ENCODE assay signal across 17 cellular contexts in the genomic region with DNA sequence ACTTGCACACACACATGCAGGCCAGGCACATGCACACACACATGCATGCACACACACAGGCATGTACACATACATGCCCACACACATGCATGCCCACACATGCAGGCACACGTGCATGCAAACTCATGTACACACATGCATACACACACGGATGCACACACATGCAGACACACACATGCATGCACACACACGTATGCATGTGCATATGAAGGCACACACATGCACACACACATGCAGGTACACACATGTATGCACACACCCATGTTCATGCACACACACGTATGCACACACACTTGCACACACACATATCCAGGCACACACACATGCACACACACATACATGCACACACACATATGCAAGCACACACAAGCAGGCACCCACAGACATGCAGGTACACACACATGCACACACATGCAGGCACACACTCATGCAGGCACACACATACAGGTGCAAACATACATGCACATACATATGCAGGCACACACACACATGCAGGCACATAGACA.
DNase-seq lines count a peak whose midpoint lies in the region; ATAC-seq, FAIRE-seq and TF ChIP-seq lines count a peak whose summit lies in the region.
"Had no signal": no experiment of that assay in that cellular context is flagged by ENCODE, and none has a peak within 500 bp of the region (broad histone marks: within the 10 kb centered on the region; RNA-seq: fewer than 3 reads in every experiment).

No MANE protein-coding gene starts in this region.

- H3K9me3 ChIP-seq in IMR-90 (ENCODE audit: control insufficient read depth, insufficient read depth, low read length) (no peaks in the 10 kb centered on the region), neural progenitor cell (ENCODE audit: low read depth) (no peaks in the 10 kb centered on the region)
- H3K9me3 ChIP-seq: A549, BE2C, Caco-2 had no signal

- H3K27me3 ChIP-seq in IMR-90 (ENCODE audit: control insufficient read depth, insufficient read depth, low read length) (no peaks in the 10 kb centered on the region; the same call in 1 of the 2 replicates), bronchial epithelial cell (ENCODE audit: control insufficient read depth, insufficient read depth, low read length) (no peaks in the 10 kb centered on the region), neural progenitor cell (no peaks in the 10 kb centered on the region)
- H3K27me3 ChIP-seq: BE2C had no signal

- H3K4me3 Mint-ChIP-seq in neural progenitor cell: no peak overlapping the region
- H3K4me3 Mint-ChIP-seq in activated T-cell treated with anti-CD3 and anti-CD28 coated beads, Interleukin-2, amount 50 U/mL, for 4 hours: no peak overlapping the region
- H3K4me3 Mint-ChIP-seq: CD8-positive, alpha-beta memory T cell; IgD-negative memory B cell had no signal

- no peak overlapping the region for H2BK5ac ChIP-seq in IMR-90 (ENCODE audit: low read depth, low read length, poor library complexity, severe bottlenecking)

- H3K9ac ChIP-seq in IMR-90 (ENCODE audit: low read depth, low read length) (no peak overlapping the region), neural progenitor cell (no peak overlapping the region)

- no peak overlapping the region for H4K91ac ChIP-seq in IMR-90 (ENCODE audit: insufficient read depth, low read depth, low read length)

- TF ChIP-seq CTCF in IMR-90 (conservative IDR thresholded peaks at IDR 0.05; ENCODE audit: low read depth, low read length): no peak
- TF ChIP-seq CTCF in bronchial epithelial cell (IDR thresholded peaks at IDR 0.05; ENCODE audit: insufficient read depth, low read length, severe bottlenecking): no peak
- no peak for TF ChIP-seq CTCF in neural progenitor cell (IDR thresholded peaks at IDR 0.05)

- H3K36me3 Mint-ChIP-seq in neural progenitor cell: peaks cover 2% of the 10 kb centered on the region
- no peaks in the 10 kb centered on the region for H3K36me3 Mint-ChIP-seq in activated T-cell treated with anti-CD3 and anti-CD28 coated beads, Interleukin-2, amount 50 U/mL, for 4 hours (ENCODE audit: insufficient read depth)
- H3K36me3 Mint-ChIP-seq: CD8-positive, alpha-beta memory T cell; IgD-negative memory B cell had no signal

- H3K56ac ChIP-seq in IMR-90 (ENCODE audit: extremely low read depth, insufficient read depth, low read length): no peak overlapping the region

- dilution Hi-C loops in IMR-90 (cut with HindIII; ENCODE audit: low sequenced_read_pairs, unreplicated experiment): no loop called here

- no peaks in the 10 kb centered on the region for H3K79me1 ChIP-seq in IMR-90 (ENCODE audit: low read depth in 1 of 2, low read length in 2 of 2)

- no peak overlapping the region for H2BK20ac ChIP-seq in IMR-90 (ENCODE audit: low read depth, low read length)

- intact Hi-C loops in IMR-90 (cut with micrococcal nuclease): no loop called here

- H3K4me3 ChIP-seq in IMR-90 (ENCODE audit: insufficient read depth, low read depth, low read length) (no peak overlapping the region), bronchial epithelial cell (ENCODE audit: low read depth, low read length) (no peak overlapping the region), neural progenitor cell (no peak overlapping the region)
- H3K4me3 ChIP-seq: A549 had no signal

- DNase-seq in IMR-90 (no peak), bronchial epithelial cell (ENCODE audit: low read depth) (no peak), neural progenitor cell (ENCODE audit: low spot score) (no peak)
- DNase-seq in activated T-cell treated with anti-CD3 and anti-CD28 coated beads, Interleukin-2, amount 50 U/mL, for 4 hours: no peak
- DNase-seq in central memory CD4-positive, alpha-beta T cell: no peak
- DNase-seq: BE2C; Caco-2; CD8-positive, alpha-beta memory T cell; DND-41; GDM1 had no signal

- H3K27ac ChIP-seq in IMR-90 (ENCODE audit: insufficient read depth, low read length) (no peak overlapping the region), neural progenitor cell (no peak overlapping the region)
- H3K27ac ChIP-seq: A549, HL-60 had no signal

- no peak for TF ChIP-seq POLR2A in IMR-90 (IDR thresholded peaks at IDR 0.05; ENCODE audit: low read depth, low read length)

- H3K23ac ChIP-seq in IMR-90 (ENCODE audit: low read depth, low read length): no peak overlapping the region

- no peak overlapping the region for H2AK5ac ChIP-seq in IMR-90 (ENCODE audit: low read depth, low read length)

- H2AFZ ChIP-seq in IMR-90 (replicated peaks; ENCODE audit: low read length, poor library complexity) (peak overlapping the region; percentile 8), neural progenitor cell (replicated peaks) (no peak overlapping the region)

- no peak overlapping the region for H3K18ac ChIP-seq in IMR-90 (ENCODE audit: low read depth, low read length)

- H2AK9ac ChIP-seq in IMR-90 (replicated peaks; ENCODE audit: low read depth, low read length, poor library complexity): no peak overlapping the region

- H3K27ac Mint-ChIP-seq in neural progenitor cell: peak overlapping the region; percentile 25
- H3K27ac Mint-ChIP-seq: CD8-positive, alpha-beta memory T cell; IgD-negative memory B cell had no signal

- H3K9me1 ChIP-seq in IMR-90 (ENCODE audit: insufficient read depth, low read length): peaks cover 6% of the 10 kb centered on the region; the same call in 1 of the 2 replicates

- in situ Hi-C loops in IMR-90 (cut with MboI; ENCODE audit: low sequenced_read_pairs): no loop called here

- no peak for TF ChIP-seq RAD21 in IMR-90 (IDR thresholded peaks at IDR 0.05; ENCODE audit: low read length)

- ATAC-seq in IMR-90 (ENCODE audit: low read depth) (no peak), GM21390 (IDR thresholded peaks at IDR 0.05; ENCODE audit: unreplicated experiment) (no peak)
- ATAC-seq in activated T-cell treated with anti-CD3 and anti-CD28 coated beads, Interleukin-2, amount 50 U/mL, for 4 hours: no peak
- ATAC-seq: A549, HCT116 had no signal

- H3K4me1 ChIP-seq in IMR-90 (ENCODE audit: control insufficient read depth, insufficient read depth, low read length) (no peaks in the 10 kb centered on the region; the same call in 1 of the 2 replicates), neural progenitor cell (peaks cover 38% of the 10 kb centered on the region)
- H3K4me1 ChIP-seq: A549, BE2C, Caco-2 had no signal

- no peak overlapping the region for H4K8ac ChIP-seq in IMR-90 (ENCODE audit: low read depth in 2 of 2, low read length in 2 of 2)

- no peak overlapping the region for H2BK120ac ChIP-seq in IMR-90 (ENCODE audit: low read depth, low read length)

- no peak overlapping the region for H3K4ac ChIP-seq in IMR-90 (ENCODE audit: low read depth, low read length)

- H4K5ac ChIP-seq in IMR-90 (ENCODE audit: low read depth, low read length): no peak overlapping the region

- H3K9me3 Mint-ChIP-seq in neural progenitor cell: peaks cover 3% of the 10 kb centered on the region
- H3K9me3 Mint-ChIP-seq in activated T-cell treated with anti-CD3 and anti-CD28 coated beads, Interleukin-2, amount 50 U/mL, for 4 hours: no peaks in the 10 kb centered on the region

- no peak overlapping the region for H3K14ac ChIP-seq in IMR-90 (replicated peaks; ENCODE audit: low read depth, low read length)

- peaks cover 26% of the 10 kb centered on the region for H3F3A ChIP-seq in neural progenitor cell (ENCODE audit: low read depth)

- H3K79me2 ChIP-seq in neural progenitor cell (ENCODE audit: low read depth): no peaks in the 10 kb centered on the region

- H4K20me1 ChIP-seq in IMR-90 (ENCODE audit: insufficient read depth, low read length): no peaks in the 10 kb centered on the region
- H4K20me1 ChIP-seq in neural progenitor cell (ENCODE audit: low read depth): no peaks in the 10 kb centered on the region

- no peak overlapping the region for H2BK15ac ChIP-seq in IMR-90 (ENCODE audit: low read depth, low read length)

- peaks cover 6% of the 10 kb centered on the region for H3K27me3 Mint-ChIP-seq in neural progenitor cell (ENCODE audit: insufficient read depth, low read depth)
- H3K27me3 Mint-ChIP-seq in activated T-cell treated with anti-CD3 and anti-CD28 coated beads, Interleukin-2, amount 50 U/mL, for 4 hours (ENCODE audit: low read depth): peaks cover 4% of the 10 kb centered on the region
- H3K27me3 Mint-ChIP-seq: IgD-negative memory B cell had no signal

- peak; percentile 89 for FAIRE-seq in bronchial epithelial cell (lab: Jason Lieb, UNC)
- FAIRE-seq: A549, GM12892, H54 had no signal

- peaks cover 57% of the 10 kb centered on the region for H3K4me1 Mint-ChIP-seq in neural progenitor cell
- H3K4me1 Mint-ChIP-seq in activated T-cell treated with anti-CD3 and anti-CD28 coated beads, Interleukin-2, amount 50 U/mL, for 4 hours (ENCODE audit: low read depth): no peaks in the 10 kb centered on the region
- H3K4me1 Mint-ChIP-seq: CD8-positive, alpha-beta memory T cell had no signal

- 88% methylated on average over 4 of the region's 4 CpGs; no CpG with 5 or more reads in 1 of the 2 experiments for WGBS in IMR-90 (ENCODE audit: extremely low coverage in 2 of 2, insufficient read length in 1 of 2), 2 experiments

- H3K4me2 ChIP-seq in IMR-90 (ENCODE audit: low read depth, low read length) (no peak overlapping the region), neural progenitor cell (no peak overlapping the region)
- H3K4me2 ChIP-seq: A549 had no signal

- no TSS peak for BruUV-seq in IMR-90 (replicated peaks; lab: Mats Ljungman, UMichigan)

- CTCF ChIA-PET in IMR-90 (lab: Yijun Ruan, JAX): no interaction called here

- POLR2A ChIA-PET in IMR-90 (lab: Charles Lee; ENCODE audit: unreplicated experiment): no interaction called here

- H3K36me3 ChIP-seq in IMR-90 (ENCODE audit: control insufficient read depth, insufficient read depth, low read length): no peaks in the 10 kb centered on the region
- H3K36me3 ChIP-seq in bronchial epithelial cell (ENCODE audit: control insufficient read depth, insufficient read depth, low read length): no peaks in the 10 kb centered on the region
- H3K36me3 ChIP-seq in neural progenitor cell: no peaks in the 10 kb centered on the region
- H3K36me3 ChIP-seq: BE2C had no signal

TF ChIP-seq in IMR-90, 13 proteins besides CTCF, POLR2A, EP300 and RAD21:
- no peak for TF ChIP-seq MAZ (IDR thresholded peaks at IDR 0.05; ENCODE audit: borderline replicate concordance, low read depth, low read length)
- TF ChIP-seq FOS (IDR thresholded peaks at IDR 0.05; ENCODE audit: low read depth, low read length): no peak
- no peak for TF ChIP-seq SMC3 (IDR thresholded peaks at IDR 0.05; ENCODE audit: low read depth, low read length)
- TF ChIP-seq MXI1 (IDR thresholded peaks at IDR 0.05; ENCODE audit: borderline replicate concordance, low read depth, low read length): no peak
- no peak for TF ChIP-seq BHLHE40 (IDR thresholded peaks at IDR 0.05; ENCODE audit: low read depth, low read length)
- TF ChIP-seq NFE2L2 (IDR thresholded peaks at IDR 0.05; ENCODE audit: low read depth, low read length): no peak
